Comparison of ENCODE assay signal across 8 cellular contexts in the genomic region with DNA sequence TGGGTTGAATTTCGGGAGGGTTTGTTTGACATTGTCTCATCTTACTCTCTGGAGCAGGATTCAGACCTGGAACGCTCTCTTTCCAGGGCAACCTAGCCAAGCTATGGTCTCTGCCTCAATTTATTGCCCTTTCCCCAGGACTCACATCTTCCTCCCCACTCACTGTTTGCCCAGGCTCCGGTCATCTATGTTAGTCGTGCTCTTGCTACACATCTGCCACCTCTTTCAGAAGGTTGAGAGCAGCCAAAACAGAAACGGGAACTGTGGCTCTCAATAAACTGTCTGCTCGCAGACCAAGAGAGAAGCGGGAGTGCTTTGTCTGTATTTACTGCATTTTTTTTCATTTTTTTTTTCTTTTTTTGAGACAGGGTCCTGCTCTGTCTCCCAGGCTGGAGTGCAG.
DNase-seq lines count a peak whose midpoint lies in the region; ATAC-seq and TF ChIP-seq lines count a peak whose summit lies in the region.

No MANE protein-coding gene starts in this region.

- peak overlapping the region; percentile 98 for H3K27ac Mint-ChIP-seq in activated naive CD4-positive, alpha-beta T cell treated with anti-CD3 and anti-CD28 coated beads, Interleukin-2, amount 50 U/mL, for 24 hours
- peak overlapping the region; percentile 93 for H3K27ac Mint-ChIP-seq in activated naive CD8-positive, alpha-beta T cell treated with anti-CD3 and anti-CD28 coated beads, Interleukin-2, amount 10 ng/mL, durations not matched to agents 7 days and 5 days

- H3K4me3 ChIP-seq in thyroid gland (replicated peaks in 1 of 3) = no peak overlapping the region

- H3K4me1 ChIP-seq in thyroid gland (peaks cover 35 to 68% of the 10 kb centered on the region in 2 donors), foreskin keratinocyte (no peaks in the 10 kb centered on the region)

- POLR2A ChIA-PET in activated naive CD8-positive, alpha-beta T cell treated with anti-CD3 and anti-CD28 coated beads, Interleukin-2, amount 10 ng/mL, durations not matched to agents 7 days and 5 days (lab: Charles Lee) = no interaction called here

- H3K4me3 Mint-ChIP-seq in activated naive CD4-positive, alpha-beta T cell treated with anti-CD3 and anti-CD28 coated beads, Interleukin-2, amount 50 U/mL, for 24 hours = peak overlapping the region; percentile 80
- H3K4me3 Mint-ChIP-seq in activated naive CD8-positive, alpha-beta T cell treated with anti-CD3 and anti-CD28 coated beads, Interleukin-2, amount 10 ng/mL, durations not matched to agents 7 days and 5 days = peak overlapping the region; percentile 1

- H3K27ac ChIP-seq in thyroid gland (peak overlapping the region in 2 of 3 donors; percentile 69 to 75), foreskin keratinocyte (no peak overlapping the region)

- peaks cover 23% of the 10 kb centered on the region for H3K36me3 Mint-ChIP-seq in activated naive CD4-positive, alpha-beta T cell treated with anti-CD3 and anti-CD28 coated beads, Interleukin-2, amount 50 U/mL, for 24 hours
- H3K36me3 Mint-ChIP-seq in activated naive CD8-positive, alpha-beta T cell treated with anti-CD3 and anti-CD28 coated beads, Interleukin-2, amount 10 ng/mL, durations not matched to agents 7 days and 5 days = peaks cover 34% of the 10 kb centered on the region

- H3K27me3 ChIP-seq in thyroid gland (no peaks in the 10 kb centered on the region), foreskin keratinocyte (no peaks in the 10 kb centered on the region)

- TF ChIP-seq POLR2A in thyroid gland (IDR thresholded peaks at IDR 0.05) = no peak

- ATAC-seq in HG03354 (IDR thresholded peaks at IDR 0.05; ENCODE audit: poor library complexity, severe bottlenecking, unreplicated experiment) (peak; percentile 38), foreskin keratinocyte (no peak)
- no peak for ATAC-seq in activated naive CD8-positive, alpha-beta T cell treated with anti-CD3 and anti-CD28 coated beads, Interleukin-2, amount 10 ng/mL, durations not matched to agents 7 days and 5 days (ENCODE audit: low read depth)

- no peaks in the 10 kb centered on the region for H3K9me3 ChIP-seq in thyroid gland

- no peak for TF ChIP-seq CTCF in thyroid gland (IDR thresholded peaks at IDR 0.05)
- TF ChIP-seq CTCF in foreskin keratinocyte (conservative IDR thresholded peaks at IDR 0.05) = no peak

- no peaks in the 10 kb centered on the region for H3K27me3 Mint-ChIP-seq in activated naive CD4-positive, alpha-beta T cell treated with anti-CD3 and anti-CD28 coated beads, Interleukin-2, amount 50 U/mL, for 24 hours
- no peaks in the 10 kb centered on the region for H3K27me3 Mint-ChIP-seq in activated naive CD8-positive, alpha-beta T cell treated with anti-CD3 and anti-CD28 coated beads, Interleukin-2, amount 10 ng/mL, durations not matched to agents 7 days and 5 days

- no peaks in the 10 kb centered on the region for H3K36me3 ChIP-seq in thyroid gland

- H3K9me3 Mint-ChIP-seq in activated naive CD4-positive, alpha-beta T cell treated with anti-CD3 and anti-CD28 coated beads, Interleukin-2, amount 50 U/mL, for 24 hours = peaks cover 8% of the 10 kb centered on the region
- H3K9me3 Mint-ChIP-seq in activated naive CD8-positive, alpha-beta T cell treated with anti-CD3 and anti-CD28 coated beads, Interleukin-2, amount 10 ng/mL, durations not matched to agents 7 days and 5 days = peaks cover 5% of the 10 kb centered on the region

- H3K4me1 Mint-ChIP-seq in activated naive CD4-positive, alpha-beta T cell treated with anti-CD3 and anti-CD28 coated beads, Interleukin-2, amount 50 U/mL, for 24 hours = peaks cover 71% of the 10 kb centered on the region
- H3K4me1 Mint-ChIP-seq in activated naive CD8-positive, alpha-beta T cell treated with anti-CD3 and anti-CD28 coated beads, Interleukin-2, amount 10 ng/mL, durations not matched to agents 7 days and 5 days = peaks cover 42% of the 10 kb centered on the region

- DNase-seq in activated naive CD4-positive, alpha-beta T cell treated with anti-CD3 and anti-CD28 coated beads, Interleukin-2, amount 50 U/mL, for 16 hours = no peak
- no peak for DNase-seq in activated naive CD8-positive, alpha-beta T cell treated with anti-CD3 and anti-CD28 coated beads, Interleukin-2, amount 10 ng/mL, durations not matched to agents 7 days and 5 days
- DNase-seq in thyroid gland (no peak), foreskin keratinocyte (no peak), HuH-7.5 (ENCODE audit: low spot score) (no peak)
- DNase-seq in activated CD4-positive, alpha-beta T cell treated with anti-CD3 and anti-CD28 coated beads, Interleukin-2, amount 50 U/mL, for 48 hours = no peak

- 88 to 89% methylated on average over 7 of the region's 7 CpGs for WGBS in thyroid gland, 2 donors

- intact Hi-C loops in thyroid gland (cut with DNase I) = no loop called here
